Comparison of ENCODE assay signal across 14 cellular contexts in genomic region chr14:66651536-66652220, GRCh38.
DNase-seq lines count a peak whose midpoint lies in the region; ATAC-seq and TF ChIP-seq lines count a peak whose summit lies in the region.
"Had no signal": no experiment of that assay in that cellular context is flagged by ENCODE, and none has a peak within 500 bp of the region (broad histone marks: within the 10 kb centered on the region; RNA-seq: fewer than 3 reads in every experiment).

No MANE protein-coding gene starts in this region.

- peaks cover 7 to 19% (median 13%) of the 10 kb centered on the region in 3 donors for H3K4me1 Mint-ChIP-seq in CD8-positive, alpha-beta memory T cell

- no peak overlapping the region for H3K27ac Mint-ChIP-seq in CD8-positive, alpha-beta memory T cell
- H3K27ac Mint-ChIP-seq: GM23338 had no signal

- H3K27ac ChIP-seq in heart left ventricle = peak overlapping the region in 10 of 12 donors; percentile 5 to 71 (median 49)
- no peak overlapping the region for H3K27ac ChIP-seq in OCI-LY3 (ENCODE audit: low read length)
- H3K27ac ChIP-seq in psoas muscle = peak overlapping the region; percentile 43
- no peak overlapping the region for H3K27ac ChIP-seq in smooth muscle cell (ENCODE audit: low read depth)
- no peak overlapping the region for H3K27ac ChIP-seq in CD8-positive, alpha-beta memory T cell (ENCODE audit: low read depth, low read length)
- H3K27ac ChIP-seq: BLaER1 had no signal

- H3K9ac ChIP-seq in OCI-LY3 (ENCODE audit: low read length) (no peak overlapping the region), smooth muscle cell (ENCODE audit: low read depth) (no peak overlapping the region)
- H3K9ac ChIP-seq: BLaER1 had no signal

- peaks cover 0 to 26% (median 0%) of the 10 kb centered on the region in 3 donors for H3K36me3 Mint-ChIP-seq in CD8-positive, alpha-beta memory T cell

- intact Hi-C loops in heart left ventricle (cut with DNase I) (loop anchor here in 1 of 10 donors (10.0 kb wide), 1 partner anchor 157 kb away; no protein-coding TSS in a partner anchor), left ventricle myocardium superior (cut with micrococcal nuclease) (no loop called here), psoas muscle (cut with DNase I) (no loop called here)

- peaks cover 0 to 24% (median 11%) of the 10 kb centered on the region in 12 donors for H3K4me1 ChIP-seq in heart left ventricle
- H3K4me1 ChIP-seq in OCI-LY3 (ENCODE audit: low read length) = peaks cover 32% of the 10 kb centered on the region
- H3K4me1 ChIP-seq in psoas muscle = peaks cover 16% of the 10 kb centered on the region
- H3K4me1 ChIP-seq in smooth muscle cell (ENCODE audit: low read depth) = no peaks in the 10 kb centered on the region
- no peaks in the 10 kb centered on the region for H3K4me1 ChIP-seq in CD8-positive, alpha-beta memory T cell (ENCODE audit: insufficient read depth, low read length)

- CTCF ChIA-PET in CD8-positive, alpha-beta memory T cell (lab: Charles Lee) = no interaction called here

- TF ChIP-seq POLR2A in heart left ventricle (IDR thresholded peaks at IDR 0.05) = no peak

- TF ChIP-seq CTCF in heart left ventricle (IDR thresholded peaks at IDR 0.05) = no peak
- no peak for TF ChIP-seq CTCF in OCI-LY3 (IDR thresholded peaks at IDR 0.05; ENCODE audit: low read depth, low read length)
- no peak for TF ChIP-seq CTCF in psoas muscle (IDR thresholded peaks at IDR 0.05)
- TF ChIP-seq CTCF in smooth muscle cell (IDR thresholded peaks at IDR 0.05; ENCODE audit: borderline replicate concordance, insufficient read depth, poor library complexity, severe bottlenecking) = no peak

- no peak overlapping the region for H3K4me3 Mint-ChIP-seq in CD8-positive, alpha-beta memory T cell
- H3K4me3 Mint-ChIP-seq: GM23338 had no signal

- no peaks in the 10 kb centered on the region for H3F3A ChIP-seq in smooth muscle cell (ENCODE audit: low read depth)

- peaks cover 4 to 30% (median 16%) of the 10 kb centered on the region in 5 donors for H3K9me3 Mint-ChIP-seq in CD8-positive, alpha-beta memory T cell

- ATAC-seq in heart left ventricle (no peak), left ventricle myocardium superior (no peak), psoas muscle (no peak)
- ATAC-seq in activated CD4-positive, CD25-positive, alpha-beta regulatory T cell treated with anti-CD3 and anti-CD28 coated beads, Interleukin-2, amount 50 U/mL, for 24 hours = no peak

- POLR2A ChIA-PET in CD8-positive, alpha-beta memory T cell (lab: Charles Lee) = no interaction called here

- DNase-seq in heart left ventricle (no peak), left ventricle myocardium superior (no peak), dermis blood vessel endothelial cell (peak; percentile 70), psoas muscle (no peak), smooth muscle cell (lab: John Stamatoyannopoulos, UW; ENCODE audit: unreplicated experiment) (no peak)
- DNase-seq in CD8-positive, alpha-beta memory T cell = no peak
- DNase-seq: 8988T, AML-193, DMS53, H7 had no signal

- no peaks in the 10 kb centered on the region for H3K27me3 Mint-ChIP-seq in CD8-positive, alpha-beta memory T cell

- WGBS in heart left ventricle, 4 donors = 65 to 77% (median 74%) methylated on average over 5 of the region's 5 CpGs
- WGBS in psoas muscle, 3 donors = 72 to 89% (median 86%) methylated on average over 5 of the region's 5 CpGs
- 84% methylated on average over 5 of the region's 5 CpGs for WGBS in smooth muscle cell (ENCODE audit: low lambda C conversion rate)

- no peak overlapping the region for H2AFZ ChIP-seq in OCI-LY3 (ENCODE audit: low read depth, low read length)
- H2AFZ ChIP-seq in smooth muscle cell (ENCODE audit: low read depth) = no peak overlapping the region
- H2AFZ ChIP-seq: GM23338 had no signal

- H3K4me2 ChIP-seq in OCI-LY3 (ENCODE audit: low read length) (peak overlapping the region; percentile 80), smooth muscle cell (no peak overlapping the region)
- H3K4me2 ChIP-seq: BLaER1, GM23338 had no signal

- H3K9me3 ChIP-seq in heart left ventricle (peaks cover 0 to 13% (median under 1%) of the 10 kb centered on the region in 12 donors), OCI-LY3 (ENCODE audit: insufficient read depth, low read length) (peaks cover 7% of the 10 kb centered on the region), psoas muscle (no peaks in the 10 kb centered on the region), smooth muscle cell (replicated peaks; ENCODE audit: low read depth) (peaks cover 5% of the 10 kb centered on the region)
- no peaks in the 10 kb centered on the region for H3K9me3 ChIP-seq in CD8-positive, alpha-beta memory T cell (ENCODE audit: low read length)

- H3K36me3 ChIP-seq in heart left ventricle (no peaks in the 10 kb centered on the region), OCI-LY3 (replicated peaks; ENCODE audit: low read depth, low read length) (peaks cover 3% of the 10 kb centered on the region), psoas muscle (ENCODE audit: insufficient read depth in 1 of 2, low read depth in 1 of 2) (no peaks in the 10 kb centered on the region), smooth muscle cell (ENCODE audit: low read depth) (no peaks in the 10 kb centered on the region)
- H3K36me3 ChIP-seq in CD8-positive, alpha-beta memory T cell (ENCODE audit: insufficient read depth, low read length) = no peaks in the 10 kb centered on the region
- H3K36me3 ChIP-seq: BLaER1 had no signal

- H3K27me3 ChIP-seq in heart left ventricle (no peaks in the 10 kb centered on the region), OCI-LY3 (ENCODE audit: low read depth, low read length) (no peaks in the 10 kb centered on the region), psoas muscle (ENCODE audit: insufficient read depth in 3 of 3, low read length in 2 of 3) (no peaks in the 10 kb centered on the region), smooth muscle cell (ENCODE audit: low read depth) (no peaks in the 10 kb centered on the region)
- H3K27me3 ChIP-seq in CD8-positive, alpha-beta memory T cell (ENCODE audit: insufficient read depth, low read length, poor library complexity, severe bottlenecking) = no peaks in the 10 kb centered on the region
- H3K27me3 ChIP-seq: BLaER1 had no signal

- H3K79me2 ChIP-seq in OCI-LY3 (ENCODE audit: low read length) = peaks cover 53% of the 10 kb centered on the region
- no peaks in the 10 kb centered on the region for H3K79me2 ChIP-seq in smooth muscle cell (ENCODE audit: low read depth)

- H3K4me3 ChIP-seq in heart left ventricle = no peak overlapping the region
- no peak overlapping the region for H3K4me3 ChIP-seq in OCI-LY3 (ENCODE audit: low read length)
- H3K4me3 ChIP-seq in psoas muscle = no peak overlapping the region
- H3K4me3 ChIP-seq in smooth muscle cell = no peak overlapping the region
- H3K4me3 ChIP-seq in CD8-positive, alpha-beta memory T cell (ENCODE audit: low read length) = no peak overlapping the region
- H3K4me3 ChIP-seq: BLaER1, GM23338 had no signal

- peaks cover 18% of the 10 kb centered on the region for H4K20me1 ChIP-seq in OCI-LY3 (ENCODE audit: insufficient read depth, low read length)
- H4K20me1 ChIP-seq in smooth muscle cell (ENCODE audit: low read depth) = no peaks in the 10 kb centered on the region
- H4K20me1 ChIP-seq: BLaER1 had no signal

Comparison
In these comparisons a context has a peak if more than half of its experiments do, and no peak if none do; other contexts are left out.
1. H3K27ac ChIP-seq: peak in heart left ventricle (10 of 12) and psoas muscle (single experiment); none in OCI-LY3 (single experiment), smooth muscle cell (single experiment) and CD8-positive, alpha-beta memory T cell (single experiment).